1 cellular context compared by ENCODE assay signal in genomic region chr6:1388927-1389790, GRCh38.
TF ChIP-seq lines count a peak whose summit lies in the region.

FOXF2 (plus strand) TSS chr6:1389576; CDS start chr6:1389948, 372 bp downstream.

TF ChIP-seq in HEK293, 187 proteins besides CTCF, POLR2A, EP300 and RAD21 (continued from another document and continues in another):
- no peak for TF ChIP-seq ZNF792 (tag by site-specific recombination; IDR thresholded peaks at IDR 0.05)
- peak; percentile 92 for TF ChIP-seq ZBTB17 (tag by site-specific recombination; IDR thresholded peaks at IDR 0.05)
- TF ChIP-seq ZNF398 (tag by site-specific recombination; IDR thresholded peaks at IDR 0.05): peak; percentile 93
- TF ChIP-seq KLF1 (tag by site-specific recombination; IDR thresholded peaks at IDR 0.05): peak; percentile 81
- TF ChIP-seq ZNF157 (tag by site-specific recombination; IDR thresholded peaks at IDR 0.05): no peak
- peak; percentile 40; the same call in 1 of the 2 replicates for TF ChIP-seq ZNF600 (tag by site-specific recombination; IDR thresholded peaks at IDR 0.05)
- TF ChIP-seq ZNF843 (tag by site-specific recombination; IDR thresholded peaks at IDR 0.05): 0 out of 2 replicates have a peak, but pooled peaks have one; percentile 29
- no peak for TF ChIP-seq ZNF785 (tag by site-specific recombination; IDR thresholded peaks at IDR 0.05)
- TF ChIP-seq ZNF112 (tag by site-specific recombination; IDR thresholded peaks at IDR 0.05): no peak
- TF ChIP-seq, protein P1, sequence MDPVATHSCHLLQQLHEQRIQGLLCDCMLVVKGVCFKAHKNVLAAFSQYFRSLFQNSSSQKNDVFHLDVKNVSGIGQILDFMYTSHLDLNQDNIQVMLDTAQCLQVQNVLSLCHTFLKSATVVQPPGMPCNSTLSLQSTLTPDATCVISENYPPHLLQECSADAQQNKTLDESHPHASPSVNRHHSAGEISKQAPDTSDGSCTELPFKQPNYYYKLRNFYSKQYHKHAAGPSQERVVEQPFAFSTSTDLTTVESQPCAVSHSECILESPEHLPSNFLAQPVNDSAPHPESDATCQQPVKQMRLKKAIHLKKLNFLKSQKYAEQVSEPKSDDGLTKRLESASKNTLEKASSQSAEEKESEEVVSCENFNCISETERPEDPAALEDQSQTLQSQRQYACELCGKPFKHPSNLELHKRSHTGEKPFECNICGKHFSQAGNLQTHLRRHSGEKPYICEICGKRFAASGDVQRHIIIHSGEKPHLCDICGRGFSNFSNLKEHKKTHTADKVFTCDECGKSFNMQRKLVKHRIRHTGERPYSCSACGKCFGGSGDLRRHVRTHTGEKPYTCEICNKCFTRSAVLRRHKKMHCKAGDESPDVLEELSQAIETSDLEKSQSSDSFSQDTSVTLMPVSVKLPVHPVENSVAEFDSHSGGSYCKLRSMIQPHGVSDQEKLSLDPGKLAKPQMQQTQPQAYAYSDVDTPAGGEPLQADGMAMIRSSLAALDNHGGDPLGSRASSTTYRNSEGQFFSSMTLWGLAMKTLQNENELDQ (tag by site-specific recombination; IDR thresholded peaks at IDR 0.05; ENCODE audit: low read depth): no peak
- no peak for TF ChIP-seq ZNF514 (tag by site-specific recombination; IDR thresholded peaks at IDR 0.05)
- TF ChIP-seq SP2 (tag by site-specific recombination; IDR thresholded peaks at IDR 0.05): peak; percentile 35; the same call in 1 of the 2 replicates
- TF ChIP-seq, protein P2, sequence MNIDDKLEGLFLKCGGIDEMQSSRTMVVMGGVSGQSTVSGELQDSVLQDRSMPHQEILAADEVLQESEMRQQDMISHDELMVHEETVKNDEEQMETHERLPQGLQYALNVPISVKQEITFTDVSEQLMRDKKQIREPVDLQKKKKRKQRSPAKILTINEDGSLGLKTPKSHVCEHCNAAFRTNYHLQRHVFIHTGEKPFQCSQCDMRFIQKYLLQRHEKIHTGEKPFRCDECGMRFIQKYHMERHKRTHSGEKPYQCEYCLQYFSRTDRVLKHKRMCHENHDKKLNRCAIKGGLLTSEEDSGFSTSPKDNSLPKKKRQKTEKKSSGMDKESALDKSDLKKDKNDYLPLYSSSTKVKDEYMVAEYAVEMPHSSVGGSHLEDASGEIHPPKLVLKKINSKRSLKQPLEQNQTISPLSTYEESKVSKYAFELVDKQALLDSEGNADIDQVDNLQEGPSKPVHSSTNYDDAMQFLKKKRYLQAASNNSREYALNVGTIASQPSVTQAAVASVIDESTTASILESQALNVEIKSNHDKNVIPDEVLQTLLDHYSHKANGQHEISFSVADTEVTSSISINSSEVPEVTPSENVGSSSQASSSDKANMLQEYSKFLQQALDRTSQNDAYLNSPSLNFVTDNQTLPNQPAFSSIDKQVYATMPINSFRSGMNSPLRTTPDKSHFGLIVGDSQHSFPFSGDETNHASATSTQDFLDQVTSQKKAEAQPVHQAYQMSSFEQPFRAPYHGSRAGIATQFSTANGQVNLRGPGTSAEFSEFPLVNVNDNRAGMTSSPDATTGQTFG (tag by site-specific recombination; IDR thresholded peaks at IDR 0.05; ENCODE audit: borderline replicate concordance): no peak
- peak; percentile 68 for TF ChIP-seq ZXDB (tag by site-specific recombination; IDR thresholded peaks at IDR 0.05)
- TF ChIP-seq WT1 (tag by site-specific recombination; IDR thresholded peaks at IDR 0.05): peak; percentile 84
- TF ChIP-seq ZNF423 (tag by site-specific recombination; IDR thresholded peaks at IDR 0.05): peak; percentile 61; the same call in 1 of the 2 replicates
- no peak for TF ChIP-seq TRIM28 (IDR thresholded peaks at IDR 0.05; ENCODE audit: borderline replicate concordance, low read length)
- peak; percentile 50; the same call in 1 of the 2 replicates for TF ChIP-seq KLF7 (tag by site-specific recombination; IDR thresholded peaks at IDR 0.05; ENCODE audit: borderline replicate concordance)
- TF ChIP-seq, protein P3, sequence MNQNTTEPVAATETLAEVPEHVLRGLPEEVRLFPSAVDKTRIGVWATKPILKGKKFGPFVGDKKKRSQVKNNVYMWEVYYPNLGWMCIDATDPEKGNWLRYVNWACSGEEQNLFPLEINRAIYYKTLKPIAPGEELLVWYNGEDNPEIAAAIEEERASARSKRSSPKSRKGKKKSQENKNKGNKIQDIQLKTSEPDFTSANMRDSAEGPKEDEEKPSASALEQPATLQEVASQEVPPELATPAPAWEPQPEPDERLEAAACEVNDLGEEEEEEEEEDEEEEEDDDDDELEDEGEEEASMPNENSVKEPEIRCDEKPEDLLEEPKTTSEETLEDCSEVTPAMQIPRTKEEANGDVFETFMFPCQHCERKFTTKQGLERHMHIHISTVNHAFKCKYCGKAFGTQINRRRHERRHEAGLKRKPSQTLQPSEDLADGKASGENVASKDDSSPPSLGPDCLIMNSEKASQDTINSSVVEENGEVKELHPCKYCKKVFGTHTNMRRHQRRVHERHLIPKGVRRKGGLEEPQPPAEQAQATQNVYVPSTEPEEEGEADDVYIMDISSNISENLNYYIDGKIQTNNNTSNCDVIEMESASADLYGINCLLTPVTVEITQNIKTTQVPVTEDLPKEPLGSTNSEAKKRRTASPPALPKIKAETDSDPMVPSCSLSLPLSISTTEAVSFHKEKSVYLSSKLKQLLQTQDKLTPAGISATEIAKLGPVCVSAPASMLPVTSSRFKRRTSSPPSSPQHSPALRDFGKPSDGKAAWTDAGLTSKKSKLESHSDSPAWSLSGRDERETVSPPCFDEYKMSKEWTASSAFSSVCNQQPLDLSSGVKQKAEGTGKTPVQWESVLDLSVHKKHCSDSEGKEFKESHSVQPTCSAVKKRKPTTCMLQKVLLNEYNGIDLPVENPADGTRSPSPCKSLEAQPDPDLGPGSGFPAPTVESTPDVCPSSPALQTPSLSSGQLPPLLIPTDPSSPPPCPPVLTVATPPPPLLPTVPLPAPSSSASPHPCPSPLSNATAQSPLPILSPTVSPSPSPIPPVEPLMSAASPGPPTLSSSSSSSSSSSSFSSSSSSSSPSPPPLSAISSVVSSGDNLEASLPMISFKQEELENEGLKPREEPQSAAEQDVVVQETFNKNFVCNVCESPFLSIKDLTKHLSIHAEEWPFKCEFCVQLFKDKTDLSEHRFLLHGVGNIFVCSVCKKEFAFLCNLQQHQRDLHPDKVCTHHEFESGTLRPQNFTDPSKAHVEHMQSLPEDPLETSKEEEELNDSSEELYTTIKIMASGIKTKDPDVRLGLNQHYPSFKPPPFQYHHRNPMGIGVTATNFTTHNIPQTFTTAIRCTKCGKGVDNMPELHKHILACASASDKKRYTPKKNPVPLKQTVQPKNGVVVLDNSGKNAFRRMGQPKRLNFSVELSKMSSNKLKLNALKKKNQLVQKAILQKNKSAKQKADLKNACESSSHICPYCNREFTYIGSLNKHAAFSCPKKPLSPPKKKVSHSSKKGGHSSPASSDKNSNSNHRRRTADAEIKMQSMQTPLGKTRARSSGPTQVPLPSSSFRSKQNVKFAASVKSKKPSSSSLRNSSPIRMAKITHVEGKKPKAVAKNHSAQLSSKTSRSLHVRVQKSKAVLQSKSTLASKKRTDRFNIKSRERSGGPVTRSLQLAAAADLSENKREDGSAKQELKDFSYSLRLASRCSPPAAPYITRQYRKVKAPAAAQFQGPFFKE (tag by site-specific recombination; IDR thresholded peaks at IDR 0.05; ENCODE audit: borderline replicate concordance): no peak
- TF ChIP-seq ZIC2 (tag by site-specific recombination; IDR thresholded peaks at IDR 0.05): peak; percentile 58
- peak; percentile 61 for TF ChIP-seq KLF9 (tag by site-specific recombination; IDR thresholded peaks at IDR 0.05; ENCODE audit: low read depth)
- peak; percentile 77 for TF ChIP-seq PRDM10 (tag by site-specific recombination; IDR thresholded peaks at IDR 0.05)
- peak; percentile 54; the same call in 1 of the 2 replicates for TF ChIP-seq ZEB2 (tag by site-specific recombination; IDR thresholded peaks at IDR 0.05)
- TF ChIP-seq, protein P4, sequence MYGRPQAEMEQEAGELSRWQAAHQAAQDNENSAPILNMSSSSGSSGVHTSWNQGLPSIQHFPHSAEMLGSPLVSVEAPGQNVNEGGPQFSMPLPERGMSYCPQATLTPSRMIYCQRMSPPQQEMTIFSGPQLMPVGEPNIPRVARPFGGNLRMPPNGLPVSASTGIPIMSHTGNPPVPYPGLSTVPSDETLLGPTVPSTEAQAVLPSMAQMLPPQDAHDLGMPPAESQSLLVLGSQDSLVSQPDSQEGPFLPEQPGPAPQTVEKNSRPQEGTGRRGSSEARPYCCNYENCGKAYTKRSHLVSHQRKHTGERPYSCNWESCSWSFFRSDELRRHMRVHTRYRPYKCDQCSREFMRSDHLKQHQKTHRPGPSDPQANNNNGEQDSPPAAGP (tag by site-specific recombination; IDR thresholded peaks at IDR 0.05): peak; percentile 79; the same call in 1 of the 2 replicates
- no peak for TF ChIP-seq SCRT2 (tag by site-specific recombination; IDR thresholded peaks at IDR 0.05)
- peak; percentile 63 for TF ChIP-seq GLIS1 (tag by site-specific recombination; IDR thresholded peaks at IDR 0.05)
- TF ChIP-seq SP7 (tag by site-specific recombination; IDR thresholded peaks at IDR 0.05): peak; percentile 45; the same call in 1 of the 2 replicates
- TF ChIP-seq ZNF121 (tag by site-specific recombination; IDR thresholded peaks at IDR 0.05): no peak
- no peak for TF ChIP-seq ZNF416 (tag by site-specific recombination; IDR thresholded peaks at IDR 0.05)
- TF ChIP-seq ZNF580 (tag by site-specific recombination; IDR thresholded peaks at IDR 0.05): 0 out of 2 replicates have a peak, but pooled peaks have one; percentile 19
- no peak for TF ChIP-seq ZNF214 (tag by site-specific recombination; IDR thresholded peaks at IDR 0.05; ENCODE audit: borderline replicate concordance)
- no peak for TF ChIP-seq BCL11A (tag by site-specific recombination; IDR thresholded peaks at IDR 0.05; ENCODE audit: low read depth)
- TF ChIP-seq ZNF585B (tag by site-specific recombination; IDR thresholded peaks at IDR 0.05): no peak
- TF ChIP-seq, protein P5, sequence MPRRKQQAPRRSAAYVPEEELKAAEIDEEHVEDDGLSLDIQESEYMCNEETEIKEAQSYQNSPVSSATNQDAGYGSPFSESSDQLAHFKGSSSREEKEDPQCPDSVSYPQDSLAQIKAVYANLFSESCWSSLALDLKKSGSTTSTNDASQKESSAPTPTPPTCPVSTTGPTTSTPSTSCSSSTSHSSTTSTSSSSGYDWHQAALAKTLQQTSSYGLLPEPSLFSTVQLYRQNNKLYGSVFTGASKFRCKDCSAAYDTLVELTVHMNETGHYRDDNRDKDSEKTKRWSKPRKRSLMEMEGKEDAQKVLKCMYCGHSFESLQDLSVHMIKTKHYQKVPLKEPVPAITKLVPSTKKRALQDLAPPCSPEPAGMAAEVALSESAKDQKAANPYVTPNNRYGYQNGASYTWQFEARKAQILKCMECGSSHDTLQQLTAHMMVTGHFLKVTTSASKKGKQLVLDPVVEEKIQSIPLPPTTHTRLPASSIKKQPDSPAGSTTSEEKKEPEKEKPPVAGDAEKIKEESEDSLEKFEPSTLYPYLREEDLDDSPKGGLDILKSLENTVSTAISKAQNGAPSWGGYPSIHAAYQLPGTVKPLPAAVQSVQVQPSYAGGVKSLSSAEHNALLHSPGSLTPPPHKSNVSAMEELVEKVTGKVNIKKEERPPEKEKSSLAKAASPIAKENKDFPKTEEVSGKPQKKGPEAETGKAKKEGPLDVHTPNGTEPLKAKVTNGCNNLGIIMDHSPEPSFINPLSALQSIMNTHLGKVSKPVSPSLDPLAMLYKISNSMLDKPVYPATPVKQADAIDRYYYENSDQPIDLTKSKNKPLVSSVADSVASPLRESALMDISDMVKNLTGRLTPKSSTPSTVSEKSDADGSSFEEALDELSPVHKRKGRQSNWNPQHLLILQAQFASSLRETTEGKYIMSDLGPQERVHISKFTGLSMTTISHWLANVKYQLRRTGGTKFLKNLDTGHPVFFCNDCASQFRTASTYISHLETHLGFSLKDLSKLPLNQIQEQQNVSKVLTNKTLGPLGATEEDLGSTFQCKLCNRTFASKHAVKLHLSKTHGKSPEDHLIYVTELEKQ (tag by site-specific recombination; IDR thresholded peaks at IDR 0.05; ENCODE audit: borderline replicate concordance): no peak
- no peak for TF ChIP-seq ZSCAN30 (tag by site-specific recombination; IDR thresholded peaks at IDR 0.05)
